In genomic region chr19:35716985-35717664, GRCh38 we compare ENCODE assay signal across 1 cellular context.
TF ChIP-seq lines count a peak whose summit lies in the region.

No MANE protein-coding gene starts in this region.

TF ChIP-seq in GM12878, 131 proteins besides CTCF, POLR2A, EP300 and RAD21 (continued from another document):
- TF ChIP-seq, protein P1, sequence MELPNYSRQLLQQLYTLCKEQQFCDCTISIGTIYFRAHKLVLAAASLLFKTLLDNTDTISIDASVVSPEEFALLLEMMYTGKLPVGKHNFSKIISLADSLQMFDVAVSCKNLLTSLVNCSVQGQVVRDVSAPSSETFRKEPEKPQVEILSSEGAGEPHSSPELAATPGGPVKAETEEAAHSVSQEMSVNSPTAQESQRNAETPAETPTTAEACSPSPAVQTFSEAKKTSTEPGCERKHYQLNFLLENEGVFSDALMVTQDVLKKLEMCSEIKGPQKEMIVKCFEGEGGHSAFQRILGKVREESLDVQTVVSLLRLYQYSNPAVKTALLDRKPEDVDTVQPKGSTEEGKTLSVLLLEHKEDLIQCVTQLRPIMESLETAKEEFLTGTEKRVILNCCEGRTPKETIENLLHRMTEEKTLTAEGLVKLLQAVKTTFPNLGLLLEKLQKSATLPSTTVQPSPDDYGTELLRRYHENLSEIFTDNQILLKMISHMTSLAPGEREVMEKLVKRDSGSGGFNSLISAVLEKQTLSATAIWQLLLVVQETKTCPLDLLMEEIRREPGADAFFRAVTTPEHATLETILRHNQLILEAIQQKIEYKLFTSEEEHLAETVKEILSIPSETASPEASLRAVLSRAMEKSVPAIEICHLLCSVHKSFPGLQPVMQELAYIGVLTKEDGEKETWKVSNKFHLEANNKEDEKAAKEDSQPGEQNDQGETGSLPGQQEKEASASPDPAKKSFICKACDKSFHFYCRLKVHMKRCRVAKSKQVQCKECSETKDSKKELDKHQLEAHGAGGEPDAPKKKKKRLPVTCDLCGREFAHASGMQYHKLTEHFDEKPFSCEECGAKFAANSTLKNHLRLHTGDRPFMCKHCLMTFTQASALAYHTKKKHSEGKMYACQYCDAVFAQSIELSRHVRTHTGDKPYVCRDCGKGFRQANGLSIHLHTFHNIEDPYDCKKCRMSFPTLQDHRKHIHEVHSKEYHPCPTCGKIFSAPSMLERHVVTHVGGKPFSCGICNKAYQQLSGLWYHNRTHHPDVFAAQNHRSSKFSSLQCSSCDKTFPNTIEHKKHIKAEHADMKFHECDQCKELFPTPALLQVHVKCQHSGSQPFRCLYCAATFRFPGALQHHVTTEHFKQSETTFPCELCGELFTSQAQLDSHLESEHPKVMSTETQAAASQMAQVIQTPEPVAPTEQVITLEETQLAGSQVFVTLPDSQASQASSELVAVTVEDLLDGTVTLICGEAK (IDR thresholded peaks at IDR 0.05; ENCODE audit: borderline replicate concordance): peak; percentile 80; the same call in 1 of the 2 replicates
- TF ChIP-seq RB1 (IDR thresholded peaks at IDR 0.05; ENCODE audit: borderline replicate concordance) (peak; percentile 34; the same call in 1 of the 2 replicates), TCF12 (IDR thresholded peaks at IDR 0.05; ENCODE audit: low read depth, low read length) (no peak), IKZF1 (conservative IDR thresholded peaks at IDR 0.05) (peak; percentile 100), CBFB (IDR thresholded peaks at IDR 0.05; ENCODE audit: low read depth) (no peak), CREM (IDR thresholded peaks at IDR 0.05; ENCODE audit: low read depth) (peak; percentile 90; the same call in 1 of the 2 replicates), RELA (IDR thresholded peaks at IDR 0.05; ENCODE audit: borderline replicate concordance, partially characterized antibody) (peak; percentile 60), BCL11A (IDR thresholded peaks at IDR 0.05; ENCODE audit: low read depth, low read length) (0 out of 2 replicates have a peak, but pooled peaks have one; percentile 20), MXI1 (IDR thresholded peaks at IDR 0.05; ENCODE audit: low read depth, low read length) (no peak; the same call in none of the 2 replicates), MTA2 (IDR thresholded peaks at IDR 0.05; ENCODE audit: low read depth) (no peak), CHD4 (IDR thresholded peaks at IDR 0.05) (0 out of 2 replicates have a peak, but pooled peaks have one; percentile 75), TAF1 (IDR thresholded peaks at IDR 0.05; ENCODE audit: borderline replicate concordance, low read depth, low read length) (0 out of 2 replicates have a peak, but pooled peaks have one; percentile 18), REST (IDR thresholded peaks at IDR 0.05; ENCODE audit: low read depth, low read length) (no peak), POLR2AphosphoS5 (IDR thresholded peaks at IDR 0.05; ENCODE audit: low read length) (no peak), LARP7 (IDR thresholded peaks at IDR 0.05) (peak; percentile 76; the same call in 1 of the 2 replicates)
